Comparison of ENCODE assay signal across 14 cellular contexts in the genomic region with DNA sequence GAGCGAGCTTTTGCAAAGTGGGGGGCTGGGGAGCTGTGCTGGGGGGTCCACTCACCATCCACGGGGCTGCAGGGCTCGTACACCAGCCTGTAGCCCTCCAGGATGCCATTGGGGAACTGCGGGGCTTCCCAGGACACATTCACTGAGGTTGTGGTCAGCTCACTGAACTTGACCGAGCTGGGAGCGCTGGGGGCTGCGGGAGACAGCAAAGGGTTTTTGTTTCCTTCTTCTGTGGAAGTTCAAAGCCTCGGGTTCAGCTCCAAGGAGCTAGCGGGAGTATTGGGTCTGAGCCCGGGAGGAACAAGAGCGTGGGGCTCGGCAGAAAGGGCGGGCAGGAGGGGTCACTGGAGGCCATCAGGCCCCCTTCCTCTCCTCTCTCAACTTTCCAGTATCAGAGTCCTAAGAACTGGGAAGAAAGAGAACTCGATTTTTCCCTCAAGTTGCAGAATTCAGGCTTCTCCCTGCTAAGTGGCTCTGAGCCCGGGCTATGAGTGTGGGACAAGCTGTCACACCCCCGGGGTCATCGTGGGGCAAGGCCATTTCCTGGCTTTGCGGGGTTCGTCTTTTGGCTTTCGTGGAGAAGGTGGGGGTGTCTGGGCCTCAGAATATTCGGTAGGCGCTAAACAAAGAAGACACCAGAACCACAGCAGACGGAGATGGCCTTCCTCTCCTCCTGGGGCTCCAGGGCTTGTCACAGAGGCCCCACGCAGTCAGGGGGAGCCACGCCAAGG. TPM values are rescaled to one million over a fixed set of nuclear protein-coding genes. Genes with fewer than 3 reads are reported as not detected.
DNase-seq lines count a peak whose midpoint lies in the region; ATAC-seq and TF ChIP-seq lines count a peak whose summit lies in the region.
"Had no signal": no experiment of that assay in that cellular context is flagged by ENCODE, and none has a peak within 500 bp of the region (broad histone marks: within the 10 kb centered on the region; RNA-seq: fewer than 3 reads in every experiment).

No MANE protein-coding gene starts in this region.

- intact Hi-C loops in IMR-90 (cut with micrococcal nuclease): no loop called here
- intact Hi-C loops in esophagus muscularis mucosa (cut with DNase I): loop anchor here (5.0 kb wide), 1 partner anchor 53 kb away; a partner anchor contains a TSS
- intact Hi-C loops in PC-3 (cut with micrococcal nuclease): no loop called here

- BruUV-seq in IMR-90 (replicated peaks; lab: Mats Ljungman, UMichigan) (no TSS peak), PC-3 (replicated peaks; lab: Mats Ljungman, UMichigan) (no TSS peak)

- H4K91ac ChIP-seq in IMR-90 (ENCODE audit: insufficient read depth, low read depth, low read length): no peak overlapping the region
- H4K91ac ChIP-seq in mesenchymal stem cell (ENCODE audit: low read length): no peak overlapping the region

- H2AFZ ChIP-seq in IMR-90 (replicated peaks; ENCODE audit: low read length, poor library complexity) (peak overlapping the region; percentile 34), mesenchymal stem cell (ENCODE audit: low read depth, low read length) (no peak overlapping the region), PC-3 (ENCODE audit: low read length) (no peak overlapping the region)

- H3K9ac ChIP-seq in IMR-90 (ENCODE audit: low read depth, low read length) (no peak overlapping the region), mesenchymal stem cell (ENCODE audit: low read length) (peak overlapping the region; percentile 43), subcutaneous abdominal adipose tissue (ENCODE audit: low read length in 5 of 5) (peak overlapping the region in 3 of 5 donors; percentile 21 to 57 (median 36)), PC-3 (ENCODE audit: low read length) (no peak overlapping the region)

- TF ChIP-seq POLR2A in IMR-90 (IDR thresholded peaks at IDR 0.05; ENCODE audit: low read depth, low read length): no peak
- no peak for TF ChIP-seq POLR2A in esophagus muscularis mucosa (IDR thresholded peaks at IDR 0.05; ENCODE audit: low read depth)

- H3K36me3 ChIP-seq in IMR-90 (ENCODE audit: control insufficient read depth, insufficient read depth, low read length) (no peaks in the 10 kb centered on the region), esophagus muscularis mucosa (no peaks in the 10 kb centered on the region), mesenchymal stem cell (ENCODE audit: control insufficient read depth in 1 of 2, insufficient read depth in 2 of 2, low read depth in 1 of 2, low read length in 2 of 2) (no peaks in the 10 kb centered on the region), subcutaneous abdominal adipose tissue (ENCODE audit: control insufficient read depth in 5 of 5, insufficient read depth in 5 of 5, low read length in 5 of 5) (no peaks in the 10 kb centered on the region), PC-3 (ENCODE audit: low read depth, low read length) (no peaks in the 10 kb centered on the region)
- H3K36me3 ChIP-seq: SJSA1 had no signal

- H3K9me3 ChIP-seq in IMR-90 (ENCODE audit: control insufficient read depth, insufficient read depth, low read length) (no peaks in the 10 kb centered on the region), esophagus muscularis mucosa (no peaks in the 10 kb centered on the region), mesenchymal stem cell (ENCODE audit: control insufficient read depth, low read length) (no peaks in the 10 kb centered on the region), subcutaneous abdominal adipose tissue (ENCODE audit: control insufficient read depth in 5 of 5, low read length in 5 of 5) (no peaks in the 10 kb centered on the region), PC-3 (ENCODE audit: low read length) (no peaks in the 10 kb centered on the region)
- H3K9me3 ChIP-seq: SJSA1 had no signal

- H3K79me2 ChIP-seq in PC-3 (ENCODE audit: low read length): no peaks in the 10 kb centered on the region

- H3K79me1 ChIP-seq in IMR-90 (ENCODE audit: low read depth in 1 of 2, low read length in 2 of 2): no peaks in the 10 kb centered on the region
- no peaks in the 10 kb centered on the region for H3K79me1 ChIP-seq in mesenchymal stem cell (replicated peaks; ENCODE audit: low read length, poor library complexity, severe bottlenecking)

- dilution Hi-C loops in IMR-90 (cut with HindIII; ENCODE audit: low sequenced_read_pairs, unreplicated experiment): no loop called here

- H4K8ac ChIP-seq in IMR-90 (ENCODE audit: low read depth in 2 of 2, low read length in 2 of 2): peak overlapping the region in 1 of 2 experiments; percentile 20; a peak in 1 of 4 replicates
- peak overlapping the region; percentile 74 for H4K8ac ChIP-seq in mesenchymal stem cell (ENCODE audit: low read length)

- CTCF ChIA-PET in IMR-90 (lab: Yijun Ruan, JAX) (interaction anchor here (1.0 kb wide), 2 partner anchors 55 to 174 kb away, joined by 3 to 5 read pairs; no protein-coding TSS in a partner anchor), PC-3 (lab: Charles Lee) (no interaction called here)

- H3K4me1 ChIP-seq in IMR-90 (ENCODE audit: control insufficient read depth, insufficient read depth, low read length) (no peaks in the 10 kb centered on the region; the same call in 1 of the 2 replicates), esophagus muscularis mucosa (peaks cover 11 to 27% (median 18%) of the 10 kb centered on the region in 4 donors), mesenchymal stem cell (ENCODE audit: control insufficient read depth, insufficient read depth, low read depth, low read length) (peaks cover 18% of the 10 kb centered on the region), subcutaneous abdominal adipose tissue (ENCODE audit: control insufficient read depth in 5 of 5, insufficient read depth in 5 of 5, low read length in 5 of 5) (peaks cover 2 to 39% (median 27%) of the 10 kb centered on the region in 5 donors), PC-3 (ENCODE audit: insufficient read depth, low read length) (peaks cover 3% of the 10 kb centered on the region; the same call in 1 of the 2 replicates)
- H3K4me1 ChIP-seq: foreskin keratinocyte had no signal

- H2BK15ac ChIP-seq in IMR-90 (ENCODE audit: low read depth, low read length) (no peak overlapping the region), mesenchymal stem cell (ENCODE audit: low read depth, poor library complexity, severe bottlenecking) (no peak overlapping the region)

- DNase-seq in IMR-90: no peak
- no peak for DNase-seq in esophagus muscularis mucosa (ENCODE audit: extremely low spot score)
- no peak for DNase-seq in mesenchymal stem cell
- no peak for DNase-seq in SK-N-DZ (ENCODE audit: low spot score)
- DNase-seq in PC-3: no peak
- no peak for DNase-seq in NCI-H2171 (lab: John Stamatoyannopoulos, UW)
- DNase-seq: activated CD8-positive, alpha-beta memory T cell treated with anti-CD3 and anti-CD28 coated beads for 24 hours; effector memory CD8-positive, alpha-beta T cell; foreskin keratinocyte; NCI-H1092; stimulated activated naive CD4-positive, alpha-beta T cell treated with Interleukin-2 at 50 U/mL for 16 hours had no signal

- no peak overlapping the region for H3K4me2 ChIP-seq in IMR-90 (ENCODE audit: low read depth, low read length)
- H3K4me2 ChIP-seq in mesenchymal stem cell (ENCODE audit: low read length, poor library complexity, severe bottlenecking): no peak overlapping the region
- H3K4me2 ChIP-seq in PC-3 (ENCODE audit: low read length): no peak overlapping the region

- H2BK20ac ChIP-seq in IMR-90 (ENCODE audit: low read depth, low read length): no peak overlapping the region

- WGBS in IMR-90 (ENCODE audit: extremely low coverage in 2 of 2, insufficient read length in 1 of 2), 2 experiments: 40% methylated on average over 4 of the region's 25 CpGs; no CpG with 5 or more reads in 1 of the 2 experiments
- 72% methylated on average over 20 of the region's 25 CpGs for WGBS in esophagus muscularis mucosa
- WGBS in mesenchymal stem cell: 76% methylated on average over 25 of the region's 25 CpGs

- TF ChIP-seq EP300 in esophagus muscularis mucosa (IDR thresholded peaks at IDR 0.05): no peak

- peaks cover 5% of the 10 kb centered on the region for H3K27me3 ChIP-seq in IMR-90 (ENCODE audit: control insufficient read depth, insufficient read depth, low read length)
- peaks cover 0 to under 1% (median 0%) of the 10 kb centered on the region in 4 donors for H3K27me3 ChIP-seq in esophagus muscularis mucosa
- H3K27me3 ChIP-seq in mesenchymal stem cell (ENCODE audit: control insufficient read depth in 1 of 2, insufficient read depth in 1 of 2, low read length in 2 of 2): peaks cover 0 to 40% of the 10 kb centered on the region in 2 experiments
- H3K27me3 ChIP-seq in subcutaneous abdominal adipose tissue (ENCODE audit: control insufficient read depth in 5 of 5, insufficient read depth in 4 of 5, low read length in 5 of 5): peaks cover 0 to 13% (median 0%) of the 10 kb centered on the region in 5 donors
- H3K27me3 ChIP-seq in PC-3 (ENCODE audit: low read length): no peaks in the 10 kb centered on the region
- H3K27me3 ChIP-seq: SJSA1 had no signal

- no peak overlapping the region for H2AK5ac ChIP-seq in IMR-90 (ENCODE audit: low read depth, low read length)
- H2AK5ac ChIP-seq in mesenchymal stem cell (ENCODE audit: low read length, severe bottlenecking): peak overlapping the region; percentile 16

- H3K4me3 ChIP-seq in IMR-90 (ENCODE audit: insufficient read depth, low read depth, low read length): no peak overlapping the region
- no peak overlapping the region for H3K4me3 ChIP-seq in esophagus muscularis mucosa
- peak overlapping the region in 1 of 2 experiments; percentile 37 for H3K4me3 ChIP-seq in mesenchymal stem cell (ENCODE audit: insufficient read depth in 1 of 2, low read depth in 1 of 2, low read length in 2 of 2)
- peak overlapping the region in 3 of 5 donors; percentile 13 to 38 (median 25) for H3K4me3 ChIP-seq in subcutaneous abdominal adipose tissue (ENCODE audit: low read depth in 1 of 5, low read length in 5 of 5)
- no peak overlapping the region for H3K4me3 ChIP-seq in PC-3 (ENCODE audit: low read length)
- H3K4me3 ChIP-seq: SJSA1 had no signal

- H3K14ac ChIP-seq in IMR-90 (replicated peaks; ENCODE audit: low read depth, low read length) (no peak overlapping the region), mesenchymal stem cell (ENCODE audit: low read length in 2 of 2) (no peak overlapping the region)

- no peaks in the 10 kb centered on the region for H3K9me2 ChIP-seq in PC-3 (replicated peaks; ENCODE audit: low read length)

- H3K18ac ChIP-seq in IMR-90 (ENCODE audit: low read depth, low read length) (no peak overlapping the region), mesenchymal stem cell (ENCODE audit: low read depth in 1 of 2, low read length in 2 of 2) (no peak overlapping the region)

- peak overlapping the region; percentile 28 for H2AK9ac ChIP-seq in IMR-90 (replicated peaks; ENCODE audit: low read depth, low read length, poor library complexity)

- H3F3A ChIP-seq in PC-3 (ENCODE audit: low read length, unreplicated experiment): no peaks in the 10 kb centered on the region

- H2BK12ac ChIP-seq in mesenchymal stem cell (ENCODE audit: low read length in 2 of 2): no peak overlapping the region

- TF ChIP-seq CTCF in IMR-90 (conservative IDR thresholded peaks at IDR 0.05; ENCODE audit: low read depth, low read length) (no peak), esophagus muscularis mucosa (IDR thresholded peaks at IDR 0.05) (no peak), PC-3 (conservative IDR thresholded peaks at IDR 0.05; ENCODE audit: low read depth, low read length) (no peak)

- ATAC-seq in IMR-90 (ENCODE audit: low read depth) (no peak), PC-3 (no peak), GM19328 (IDR thresholded peaks at IDR 0.05; ENCODE audit: unreplicated experiment) (no peak)
- ATAC-seq: effector memory CD8-positive, alpha-beta T cell; foreskin keratinocyte had no signal

- H3K23ac ChIP-seq in IMR-90 (ENCODE audit: low read depth, low read length) (no peak overlapping the region), mesenchymal stem cell (ENCODE audit: low read length in 2 of 2) (no peak overlapping the region)

- no peak overlapping the region for H2BK5ac ChIP-seq in IMR-90 (ENCODE audit: low read depth, low read length, poor library complexity, severe bottlenecking)
- no peak overlapping the region for H2BK5ac ChIP-seq in mesenchymal stem cell (ENCODE audit: low read depth, low read length, poor library complexity, severe bottlenecking)

- H3K56ac ChIP-seq in IMR-90 (ENCODE audit: extremely low read depth, insufficient read depth, low read length): no peak overlapping the region

- H4K5ac ChIP-seq in IMR-90 (ENCODE audit: low read depth, low read length): no peak overlapping the region

- H4K20me1 ChIP-seq in IMR-90 (ENCODE audit: insufficient read depth, low read length) (no peaks in the 10 kb centered on the region), PC-3 (ENCODE audit: low read length) (no peaks in the 10 kb centered on the region)

- in situ Hi-C loops in IMR-90 (cut with MboI; ENCODE audit: low sequenced_read_pairs): loop anchor here (25.0 kb wide), 1 partner anchor 778 kb away; no protein-coding TSS in a partner anchor

- POLR2A ChIA-PET in IMR-90 (lab: Charles Lee; ENCODE audit: unreplicated experiment) (interaction anchor here (0.5 kb wide), 1 partner anchor 146 kb away, joined by 4 read pairs; no protein-coding TSS in a partner anchor), PC-3 (lab: Charles Lee; ENCODE audit: unreplicated experiment) (no interaction called here)

- no peak for TF ChIP-seq RAD21 in IMR-90 (IDR thresholded peaks at IDR 0.05; ENCODE audit: low read length)

- H3K27ac ChIP-seq in IMR-90 (ENCODE audit: insufficient read depth, low read length): no peak overlapping the region
- H3K27ac ChIP-seq in esophagus muscularis mucosa (replicated peaks in 1 of 4): peak overlapping the region; percentile 47 to 66 (median 48)
- no peak overlapping the region for H3K27ac ChIP-seq in mesenchymal stem cell (ENCODE audit: low read length, poor library complexity, severe bottlenecking)
- H3K27ac ChIP-seq in subcutaneous abdominal adipose tissue (ENCODE audit: low read depth, low read length): peak overlapping the region; percentile 50
- no peak overlapping the region for H3K27ac ChIP-seq in PC-3 (ENCODE audit: low read length)
- H3K27ac ChIP-seq: foreskin keratinocyte, SJSA1 had no signal

- no peaks in the 10 kb centered on the region for H3K9me1 ChIP-seq in IMR-90 (ENCODE audit: insufficient read depth, low read length)

- H2BK120ac ChIP-seq in IMR-90 (ENCODE audit: low read depth, low read length) (no peak overlapping the region), mesenchymal stem cell (ENCODE audit: low read depth, low read length) (no peak overlapping the region)

- H3K4ac ChIP-seq in IMR-90 (ENCODE audit: low read depth, low read length): no peak overlapping the region
- no peak overlapping the region for H3K4ac ChIP-seq in mesenchymal stem cell (ENCODE audit: low read depth in 1 of 2, low read length in 2 of 2)

RNA-seq across cellular contexts. Expression of a gene that starts 53.6 kb away (rescaled TPM):
- total RNA-seq in IMR-90 (2012; rRNA removed): 14.3 and 16.1 TPM in 2 replicates
- polyA plus RNA-seq in IMR-90 (2012; rRNA removed): 25.6 and 25.8 TPM in 2 replicates
- 15.5 and 25.9 TPM in 2 replicates for polyA plus RNA-seq in IMR-90 (2012; cell fraction: cytosol; rRNA removed)
- polyA plus RNA-seq in IMR-90 (2012; cell fraction: nucleus; rRNA removed; ENCODE audit: low replicate concordance): 8.9 and 13.7 TPM in 2 replicates
- total RNA-seq in esophagus muscularis mucosa: 100 to 1,000 TPM in 2 of 4 donors, 10 to 100 TPM in 2; 48.6 to 129 (median 104) TPM
- 26.3 TPM for polyA plus RNA-seq in mesenchymal stem cell (2013, experiment 1 of 2)
- 26.1 TPM for polyA plus RNA-seq in mesenchymal stem cell (2013, experiment 2 of 2)
- 54.4 and 60.4 TPM in 2 replicates for polyA plus RNA-seq in SK-N-DZ (2014; cell fraction: cytosol; rRNA removed)
- 19.4 and 26.2 TPM in 2 replicates for polyA plus RNA-seq in SK-N-DZ (2014; cell fraction: nucleus; rRNA removed)
- 83.1 and 109 TPM in 2 replicates for total RNA-seq in PC-3 (2014; rRNA removed)

Comparison
In these comparisons a context has a peak if more than half of its experiments do, and no peak if none do; other contexts are left out.
1. H3K27ac ChIP-seq: peak in esophagus muscularis mucosa (4 of 4) and subcutaneous abdominal adipose tissue (single experiment); none in IMR-90 (single experiment), mesenchymal stem cell (single experiment) and PC-3 (single experiment).
2. H3K4me3 ChIP-seq: peak in subcutaneous abdominal adipose tissue (3 of 5); none in IMR-90 (single experiment), esophagus muscularis mucosa (0 of 4) and PC-3 (single experiment).
3. H3K9ac ChIP-seq: peak in mesenchymal stem cell (single experiment) and subcutaneous abdominal adipose tissue (3 of 5); none in IMR-90 (single experiment) and PC-3 (single experiment).